ENCODE assay signal across 16 cellular contexts in genomic region chr11:38952698-38953097, GRCh38.
DNase-seq lines count a peak whose midpoint lies in the region; ATAC-seq and TF ChIP-seq lines count a peak whose summit lies in the region.
"Had no signal": no experiment of that assay in that cellular context is flagged by ENCODE, and none has a peak within 500 bp of the region (broad histone marks: within the 10 kb centered on the region; RNA-seq: fewer than 3 reads in every experiment).

No MANE protein-coding gene starts in this region.

- H3K27me3 ChIP-seq in RWPE2 (ENCODE audit: insufficient read depth, poor library complexity, severe bottlenecking) = no peaks in the 10 kb centered on the region
- H3K27me3 ChIP-seq: BLaER1 had no signal

- H3K4me1 ChIP-seq in RWPE2 (ENCODE audit: insufficient read depth, poor library complexity, severe bottlenecking) = peaks cover 9% of the 10 kb centered on the region
- H3K4me1 ChIP-seq: BLaER1 had no signal

- no peaks in the 10 kb centered on the region for H3K9me3 ChIP-seq in RWPE2 (ENCODE audit: severe bottlenecking)
- H3K9me3 ChIP-seq: BLaER1 had no signal

- ATAC-seq in RWPE2 (ENCODE audit: low read depth) = peak; percentile 58; the same call in 2 of the 3 replicates
- ATAC-seq in GM18861 (IDR thresholded peaks at IDR 0.05; ENCODE audit: unreplicated experiment) = no peak
- ATAC-seq: GM12878 had no signal

- no peak for TF ChIP-seq CTCF in RWPE2 (IDR thresholded peaks at IDR 0.05; ENCODE audit: poor library complexity, severe bottlenecking)
- no peak for TF ChIP-seq CTCF in epithelial cell of esophagus (IDR thresholded peaks at IDR 0.05; ENCODE audit: insufficient read depth, low read depth, low read length, missing control alignments)

- H3K36me3 ChIP-seq in RWPE2 (ENCODE audit: low read depth) = no peaks in the 10 kb centered on the region
- H3K36me3 ChIP-seq: BLaER1 had no signal

- DNase-seq in HPDE6-E6E7 (ENCODE audit: extremely low spot score) = peak; percentile 3
- DNase-seq in RWPE2 (ENCODE audit: low spot score) = no peak
- peak; percentile 57 for DNase-seq in epithelial cell of esophagus (ENCODE audit: low read depth)
- DNase-seq in stimulated activated CD8-positive, alpha-beta memory T cell treated with anti-CD3 and anti-CD28 coated beads, Interleukin-4, amount 100 ng/mL, for 48 hours = no peak
- DNase-seq in DMS153 (lab: John Stamatoyannopoulos, UW) = no peak
- no peak for DNase-seq in activated T-cell treated with anti-CD3 and anti-CD28 coated beads, Interleukin-2, amount 50 U/mL, for 1 hour
- DNase-seq: AML-193; Calu3; CD4-positive, alpha-beta memory T cell; DMS53; DND-41; EL; H9 had no signal

- no peak overlapping the region for H3K4me3 ChIP-seq in RWPE2 (ENCODE audit: severe bottlenecking)
- no peak overlapping the region for H3K4me3 ChIP-seq in epithelial cell of esophagus (ENCODE audit: low read length)
- H3K4me3 ChIP-seq: BLaER1, GM12878 had no signal

- H3K27ac ChIP-seq in RWPE2 (ENCODE audit: poor library complexity, severe bottlenecking) = no peak overlapping the region
- H3K27ac ChIP-seq: BLaER1 had no signal

Comparison
In these comparisons a context has a peak if more than half of its experiments do, and no peak if none do; other contexts are left out.
1. DNase-seq: peak in HPDE6-E6E7 (single experiment) and epithelial cell of esophagus (single experiment); none in RWPE2 (single experiment), stimulated activated CD8-positive, alpha-beta memory T cell treated with anti-CD3 and anti-CD28 coated beads, Interleukin-4, amount 100 ng/mL, for 48 hours (single experiment), DMS153 (single experiment) and activated T-cell treated with anti-CD3 and anti-CD28 coated beads, Interleukin-2, amount 50 U/mL, for 1 hour (single experiment).